1 cellular context compared by ENCODE assay signal in genomic region chr11:3933165-3933628, GRCh38.
TF ChIP-seq lines count a peak whose summit lies in the region.

No MANE protein-coding gene starts in this region.

TF ChIP-seq in HepG2, 621 proteins besides CTCF, POLR2A, EP300 and RAD21 (continued from another document and continues in another):
- no peak for TF ChIP-seq THAP9 (CRISPR knock-in tag; IDR thresholded peaks at IDR 0.05; ENCODE audit: borderline replicate concordance)
- no peak for TF ChIP-seq ZBTB2 (CRISPR knock-in tag; IDR thresholded peaks at IDR 0.05; ENCODE audit: low read depth)
- no peak for TF ChIP-seq ZNF484 (CRISPR knock-in tag; IDR thresholded peaks at IDR 0.05; ENCODE audit: borderline replicate concordance, low read depth)
- 0 out of 2 replicates have a peak, but pooled peaks have one; percentile 51 for TF ChIP-seq ZNF24 (IDR thresholded peaks at IDR 0.05)
- no peak for TF ChIP-seq ATF7 (IDR thresholded peaks at IDR 0.05)
- no peak for TF ChIP-seq ATF7 (CRISPR knock-in tag; IDR thresholded peaks at IDR 0.05)
- no peak for TF ChIP-seq E2F1 (CRISPR knock-in tag; IDR thresholded peaks at IDR 0.05)
- TF ChIP-seq RFX5 (IDR thresholded peaks at IDR 0.05; ENCODE audit: low read depth, low read length): no peak
- TF ChIP-seq ZNF770 (CRISPR knock-in tag; IDR thresholded peaks at IDR 0.05): 0 out of 2 replicates have a peak, but pooled peaks have one; percentile 11
- TF ChIP-seq PAWR (CRISPR knock-in tag; IDR thresholded peaks at IDR 0.05; ENCODE audit: borderline replicate concordance): no peak
- no peak for TF ChIP-seq ELF4 (CRISPR knock-in tag; IDR thresholded peaks at IDR 0.05; ENCODE audit: borderline replicate concordance)
- TF ChIP-seq GATAD1 (CRISPR knock-in tag; IDR thresholded peaks at IDR 0.05): peak; percentile 44
- TF ChIP-seq HOMEZ (CRISPR knock-in tag; IDR thresholded peaks at IDR 0.05; ENCODE audit: low read depth): 0 out of 2 replicates have a peak, but pooled peaks have one; percentile 47
- TF ChIP-seq ZBTB38 (CRISPR knock-in tag; IDR thresholded peaks at IDR 0.05): no peak
- TF ChIP-seq GMEB2 (CRISPR knock-in tag; IDR thresholded peaks at IDR 0.05; ENCODE audit: low read depth): no peak
- no peak for TF ChIP-seq TP53 (CRISPR knock-in tag; conservative IDR thresholded peaks at IDR 0.05)
- TF ChIP-seq MTERF4 (CRISPR knock-in tag; IDR thresholded peaks at IDR 0.05): no peak
- TF ChIP-seq PHF8 (CRISPR knock-in tag; IDR thresholded peaks at IDR 0.05): no peak
- no peak for TF ChIP-seq ONECUT2 (CRISPR knock-in tag; IDR thresholded peaks at IDR 0.05)
- no peak for TF ChIP-seq PHB2 (IDR thresholded peaks at IDR 0.05; ENCODE audit: partially characterized antibody)
- peak; percentile 84 for TF ChIP-seq PITX1 (CRISPR knock-in tag; IDR thresholded peaks at IDR 0.05)
- peak; percentile 36; the same call in 1 of the 2 replicates for TF ChIP-seq SOX5 (CRISPR knock-in tag; IDR thresholded peaks at IDR 0.05; ENCODE audit: borderline replicate concordance)
- peak; percentile 79; the same call in 1 of the 2 replicates for TF ChIP-seq FOXO1 (CRISPR knock-in tag; IDR thresholded peaks at IDR 0.05)
- no peak for TF ChIP-seq NFATC3 (CRISPR knock-in tag; IDR thresholded peaks at IDR 0.05)
- no peak for TF ChIP-seq TMF1 (CRISPR knock-in tag; IDR thresholded peaks at IDR 0.05; ENCODE audit: low read depth)
- peak; percentile 81 for TF ChIP-seq FOXP4 (CRISPR knock-in tag; IDR thresholded peaks at IDR 0.05)
- no peak for TF ChIP-seq ZNF615 (CRISPR knock-in tag; IDR thresholded peaks at IDR 0.05; ENCODE audit: borderline replicate concordance)
- no peak for TF ChIP-seq HMGXB4 (CRISPR knock-in tag; IDR thresholded peaks at IDR 0.05; ENCODE audit: borderline replicate concordance in 1 of 2, low read depth in 1 of 2)
- TF ChIP-seq ATM (IDR thresholded peaks at IDR 0.05; ENCODE audit: borderline replicate concordance): no peak
- TF ChIP-seq DBP (CRISPR knock-in tag; IDR thresholded peaks at IDR 0.05; ENCODE audit: not compliant biosample characterization): no peak
- TF ChIP-seq SRSF4 (IDR thresholded peaks at IDR 0.05; ENCODE audit: low read depth, low read length, poor library complexity, severe bottlenecking): no peak
- TF ChIP-seq MATR3 (CRISPR knock-in tag; IDR thresholded peaks at IDR 0.05): no peak
- no peak for TF ChIP-seq ZNF20 (CRISPR knock-in tag; IDR thresholded peaks at IDR 0.05)
- TF ChIP-seq ZNF10 (CRISPR knock-in tag; IDR thresholded peaks at IDR 0.05; ENCODE audit: borderline replicate concordance, low read depth): no peak
- TF ChIP-seq CSRNP1 (CRISPR knock-in tag; IDR thresholded peaks at IDR 0.05): no peak
- no peak for TF ChIP-seq ZC3H13 (CRISPR knock-in tag; IDR thresholded peaks at IDR 0.05)
- 0 out of 2 replicates have a peak, but pooled peaks have one; percentile 42 for TF ChIP-seq KAT7 (CRISPR knock-in tag; IDR thresholded peaks at IDR 0.05; ENCODE audit: borderline replicate concordance)
- TF ChIP-seq MEIS2 (CRISPR knock-in tag; IDR thresholded peaks at IDR 0.05): no peak
- peak; percentile 80; the same call in 1 of the 2 replicates for TF ChIP-seq NFIC (IDR thresholded peaks at IDR 0.05; ENCODE audit: low read length)
- TF ChIP-seq ZBTB42 (CRISPR knock-in tag; IDR thresholded peaks at IDR 0.05): peak; percentile 74; the same call in 1 of the 2 replicates
- no peak for TF ChIP-seq PLSCR1 (CRISPR knock-in tag; IDR thresholded peaks at IDR 0.05; ENCODE audit: borderline replicate concordance)
- TF ChIP-seq ZNF124 (CRISPR knock-in tag; IDR thresholded peaks at IDR 0.05): peak; percentile 45; the same call in 1 of the 2 replicates
- peak; percentile 99 for TF ChIP-seq HNF4A (CRISPR knock-in tag; IDR thresholded peaks at IDR 0.05)
- TF ChIP-seq SIX1 (CRISPR knock-in tag; IDR thresholded peaks at IDR 0.05; ENCODE audit: borderline replicate concordance): no peak; the same call in 1 of the 2 replicates
